ENCODE assay signal across 8 cellular contexts in the genomic region with DNA sequence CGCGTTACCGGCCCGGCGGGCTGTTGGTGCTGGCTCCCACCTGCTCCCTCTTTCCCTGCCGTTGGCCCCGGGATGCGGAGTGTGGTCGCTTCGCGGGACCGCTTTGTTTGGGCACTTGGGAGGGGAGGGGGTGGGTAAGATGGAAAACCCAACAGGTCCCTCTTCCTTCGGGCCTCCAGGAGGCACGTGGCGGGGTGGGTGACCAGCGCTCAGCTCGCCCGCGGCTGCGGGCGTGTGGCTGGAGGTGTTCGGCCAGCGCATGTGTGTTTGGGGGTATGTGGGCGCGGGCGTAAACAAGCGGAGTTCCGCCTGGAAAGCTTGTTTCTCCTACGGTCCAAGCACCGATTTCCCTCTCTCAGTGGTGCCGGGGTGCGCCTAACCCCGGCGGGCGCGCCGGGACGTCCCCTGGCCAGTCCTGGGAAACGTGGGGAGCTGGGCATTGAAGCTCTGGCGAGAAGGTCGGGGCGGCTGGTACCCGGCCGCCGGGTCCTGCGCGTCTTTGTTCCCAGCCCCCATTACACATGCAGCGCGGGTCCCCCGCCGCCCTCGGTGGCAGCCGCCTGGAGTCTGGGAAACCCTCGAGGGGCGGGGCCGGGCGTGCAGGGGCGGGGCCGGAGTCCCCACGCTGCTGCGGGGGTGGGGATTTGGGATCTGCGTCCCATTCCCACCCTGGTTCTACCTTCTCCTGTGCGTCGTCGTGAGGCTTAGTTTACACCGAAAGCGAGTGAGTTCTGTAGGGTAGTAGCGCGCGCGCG. TPM values are rescaled to one million over a fixed set of nuclear protein-coding genes. Genes with fewer than 3 reads are reported as not detected.
DNase-seq lines count a peak whose midpoint lies in the region; ATAC-seq and TF ChIP-seq lines count a peak whose summit lies in the region.

No MANE protein-coding gene starts in this region.

- H3K9me3 ChIP-seq in CD8-positive, alpha-beta T cell (ENCODE audit: low read length): no peaks in the 10 kb centered on the region
- no peaks in the 10 kb centered on the region for H3K9me3 ChIP-seq in left lung

- no peaks in the 10 kb centered on the region for H3K27me3 ChIP-seq in CD8-positive, alpha-beta T cell (ENCODE audit: insufficient read depth, low read length)
- H3K27me3 ChIP-seq in left lung: peaks cover 0 to 37% of the 10 kb centered on the region in 2 donors

- H3K36me3 Mint-ChIP-seq in CD8-positive, alpha-beta T cell: peaks cover 7% of the 10 kb centered on the region
- H3K36me3 Mint-ChIP-seq in dendritic cell treated with granulocyte-macrophage colony-stimulating factor and Interleukin-4, amounts not matched to agents 40 ng/mL and 50 ng/mL, for 4 days (ENCODE audit: low read depth): peaks cover 7% of the 10 kb centered on the region

- no peaks in the 10 kb centered on the region for H3K27me3 Mint-ChIP-seq in CD8-positive, alpha-beta T cell (ENCODE audit: low read depth)
- peaks cover 51% of the 10 kb centered on the region for H3K27me3 Mint-ChIP-seq in dendritic cell treated with granulocyte-macrophage colony-stimulating factor and Interleukin-4, amounts not matched to agents 40 ng/mL and 50 ng/mL, for 4 days

- no peak for TF ChIP-seq CTCF in CD8-positive, alpha-beta T cell (IDR thresholded peaks at IDR 0.05)
- TF ChIP-seq CTCF in VCaP (conservative IDR thresholded peaks at IDR 0.05) (no peak), left lung (IDR thresholded peaks at IDR 0.05) (no peak)

- H3K27ac ChIP-seq in CD8-positive, alpha-beta T cell (ENCODE audit: low read depth, low read length): peak overlapping the region; percentile 32
- H3K27ac ChIP-seq in VCaP (peak overlapping the region; percentile 100), left lung (peak overlapping the region; percentile 69 to 80)

- H3K4me1 ChIP-seq in CD8-positive, alpha-beta T cell (ENCODE audit: insufficient read depth, low read length): peaks cover 18% of the 10 kb centered on the region
- H3K4me1 ChIP-seq in left lung: peaks cover 14 to 56% of the 10 kb centered on the region in 2 donors

- H3K4me3 Mint-ChIP-seq in CD8-positive, alpha-beta T cell: peak overlapping the region; percentile 98
- H3K4me3 Mint-ChIP-seq in dendritic cell treated with granulocyte-macrophage colony-stimulating factor and Interleukin-4, amounts not matched to agents 40 ng/mL and 50 ng/mL, for 4 days: peak overlapping the region; percentile 83

- CTCF ChIA-PET in CD8-positive, alpha-beta T cell (lab: Charles Lee): interaction anchor here (0.9 to 2.9 kb wide), 5 partner anchors 9 to 292 kb away, joined by 3 to 20 read pairs (median 3); a partner anchor contains a TSS

- H3K4me1 Mint-ChIP-seq in CD8-positive, alpha-beta T cell (ENCODE audit: low read depth): peaks cover 42% of the 10 kb centered on the region
- peaks cover 52% of the 10 kb centered on the region for H3K4me1 Mint-ChIP-seq in dendritic cell treated with granulocyte-macrophage colony-stimulating factor and Interleukin-4, amounts not matched to agents 40 ng/mL and 50 ng/mL, for 4 days (ENCODE audit: low read depth)

- peaks cover 6% of the 10 kb centered on the region for H3K9me3 Mint-ChIP-seq in CD8-positive, alpha-beta T cell
- H3K9me3 Mint-ChIP-seq in dendritic cell treated with granulocyte-macrophage colony-stimulating factor and Interleukin-4, amounts not matched to agents 40 ng/mL and 50 ng/mL, for 4 days: peaks cover 13% of the 10 kb centered on the region

- H3K4me3 ChIP-seq in CD8-positive, alpha-beta T cell (ENCODE audit: low read depth, low read length): peak overlapping the region; percentile 55
- peak overlapping the region; percentile 69 to 77 for H3K4me3 ChIP-seq in left lung

- DNase-seq in CD8-positive, alpha-beta T cell: peak in 3 of 7 experiments; percentile 14 to 46 (median 33)
- DNase-seq in NCI-H1417 (lab: John Stamatoyannopoulos, UW) (peak; percentile 73 to 90 (median 82)), left lung (peak; percentile 76 to 90)
- peak; percentile 49 for DNase-seq in stimulated activated CD4-positive, alpha-beta T cell treated with anti-CD3 and anti-CD28 coated beads, Interleukin-4, amount 100 ng/mL, for 1 hour

- ATAC-seq in CD8-positive, alpha-beta T cell: peak; percentile 38
- peak; percentile 37 for ATAC-seq in GM21576 (IDR thresholded peaks at IDR 0.05; ENCODE audit: unreplicated experiment)
- ATAC-seq in left lung: peak; percentile 78
- no peak for ATAC-seq in HG03439 (IDR thresholded peaks at IDR 0.05; ENCODE audit: unreplicated experiment)

- intact Hi-C loops in CD8-positive, alpha-beta T cell (cut with DNase I, micrococcal nuclease): loop anchor here in 1 of 2 experiments (1.0 to 5.0 kb wide), 2 partner anchors 41 to 318 kb away; a partner anchor contains a TSS
- intact Hi-C loops in dendritic cell treated with granulocyte-macrophage colony-stimulating factor and Interleukin-4, amounts not matched to agents 40 ng/mL and 50 ng/mL, for 4 days (cut with micrococcal nuclease): no loop called here
- intact Hi-C loops in left lung (cut with DNase I): no loop called here

- POLR2A ChIA-PET in CD8-positive, alpha-beta T cell (lab: Charles Lee): interaction anchor here (1.0 to 2.2 kb wide), 5 partner anchors 17 to 318 kb away, joined by 3 to 11 read pairs (median 6); a partner anchor contains a TSS

- peak overlapping the region; percentile 80 for H3K27ac Mint-ChIP-seq in CD8-positive, alpha-beta T cell
- peak overlapping the region; percentile 84 for H3K27ac Mint-ChIP-seq in dendritic cell treated with granulocyte-macrophage colony-stimulating factor and Interleukin-4, amounts not matched to agents 40 ng/mL and 50 ng/mL, for 4 days

- H3K36me3 ChIP-seq in CD8-positive, alpha-beta T cell (ENCODE audit: insufficient read depth, low read length): no peaks in the 10 kb centered on the region
- H3K36me3 ChIP-seq in left lung: no peaks in the 10 kb centered on the region

RNA-seq across cellular contexts. Expression of a gene that starts 1.4 kb away (rescaled TPM):
- 1 to 10 TPM; 2.1 to 3.0 TPM for total RNA-seq in CD8-positive, alpha-beta T cell
- 1 to 10 TPM; 5.2 TPM for total RNA-seq in left lung

RNA-seq across cellular contexts. Expression of a gene that starts 41.1 kb away (rescaled TPM):
- 10 to 100 TPM; 16.5 to 20.1 TPM for total RNA-seq in CD8-positive, alpha-beta T cell
- 10 to 100 TPM; 12.8 to 14.4 TPM for total RNA-seq in left lung

Comparison
In these comparisons a context has a peak if more than half of its experiments do, and no peak if none do; other contexts are left out.
1. H3K27ac ChIP-seq: peak in every context shown above with its lines; median percentile 100 in VCaP; 74 in left lung; 32 in CD8-positive, alpha-beta T cell.